Comparison of ENCODE assay signal across 30 cellular contexts in genomic region chr22:47240116-47240515, GRCh38.
"Had no signal": no experiment of that assay in that cellular context is flagged by ENCODE, and none has a peak within 500 bp of the region (broad histone marks: within the 10 kb centered on the region; RNA-seq: fewer than 3 reads in every experiment).

No MANE protein-coding gene starts in this region.

- H3K4me1 ChIP-seq: foreskin keratinocyte, gastrocnemius medialis had no signal

- H3K36me3 ChIP-seq: brain microvascular endothelial cell, gastrocnemius medialis, WERI-Rb-1 had no signal

- H3K4me3 Mint-ChIP-seq: activated B cell treated with CpG ODN at 0.5 μM for 24 hours; activated CD8-positive, alpha-beta T cell treated with anti-CD3 and anti-CD28 coated beads for 36 hours; activated naive CD8-positive, alpha-beta T cell; activated T-cell treated with anti-CD3 and anti-CD28 coated beads, Interleukin-2, amount 50 U/mL, for 4 hours; activated T-helper 17 cell treated with anti-CD3 and anti-CD28 coated beads, Interleukin-2, amount 50 U/mL, for 72 hours; central memory CD8-positive, alpha-beta T cell; dendritic cell treated with granulocyte-macrophage colony-stimulating factor and Interleukin-4, amounts not matched to agents 40 ng/mL and 50 ng/mL, for 4 days; endodermal cell; T-helper 17 cell; T-helper 2 cell treated with Interferon-gamma antibody and Interleukin-4, amounts not matched to agents 5 μg/mL and 100 μg/mL, for 36 hours had no signal

- H3K9me3 ChIP-seq: gastrocnemius medialis had no signal

- H3K4me1 Mint-ChIP-seq: activated B cell treated with CpG ODN at 0.5 μM for 24 hours; activated T-helper 17 cell treated with anti-CD3 and anti-CD28 coated beads, Interleukin-2, amount 50 U/mL, for 72 hours; central memory CD8-positive, alpha-beta T cell; endodermal cell; T-helper 17 cell had no signal

- H3K27ac ChIP-seq: brain microvascular endothelial cell, coronary artery, dorsolateral prefrontal cortex, foreskin keratinocyte, gastrocnemius medialis, WERI-Rb-1 had no signal

- DNase-seq: activated B cell treated with CpG ODN at 0.5 μM for 24 hours; activated CD4-positive, alpha-beta T cell treated with anti-CD3 and anti-CD28 coated beads for 48 hours; activated CD4-positive, alpha-beta T cell treated with anti-CD3 and anti-CD28 coated beads, Interleukin-2, amount 50 U/mL, for 1 hour; activated CD4-positive, alpha-beta T cell treated with anti-CD3 and anti-CD28 coated beads, Interleukin-2, amount 50 U/mL, for 48 hours; activated CD8-positive, alpha-beta memory T cell treated with anti-CD3 and anti-CD28 coated beads for 24 hours; activated CD8-positive, alpha-beta T cell treated with anti-CD3 and anti-CD28 coated beads for 36 hours; activated effector memory CD4-positive, alpha-beta T cell treated with Interleukin-2 at 50 U/mL for 16 hours; activated gamma-delta T cell treated with Interleukin-2 at 50 U/mL for 16 hours; activated naive CD4-positive, alpha-beta T cell treated with anti-CD3 and anti-CD28 coated beads, Interleukin-2, amount 50 U/mL, for 16 hours; activated naive CD4-positive, alpha-beta T cell treated with Interleukin-2 at 50 U/mL for 16 hours; activated T-cell treated with anti-CD3 and anti-CD28 coated beads, Interleukin-2, amount 50 U/mL, for 4 hours; amniotic stem cell; anterior cingulate cortex; brain microvascular endothelial cell; dorsolateral prefrontal cortex; effector memory CD4-positive, alpha-beta T cell; endodermal cell; foreskin keratinocyte; gastrocnemius medialis; glutamatergic neuron; T-helper 1 cell; T-helper 17 cell; T1000; WERI-Rb-1 had no signal

- H3K9me3 Mint-ChIP-seq: activated B cell treated with CpG ODN at 0.5 μM for 24 hours; activated CD8-positive, alpha-beta T cell treated with anti-CD3 and anti-CD28 coated beads for 36 hours; activated T-cell treated with anti-CD3 and anti-CD28 coated beads, Interleukin-2, amount 50 U/mL, for 4 hours; central memory CD8-positive, alpha-beta T cell; T-helper 2 cell treated with Interferon-gamma antibody and Interleukin-4, amounts not matched to agents 5 μg/mL and 100 μg/mL, for 36 hours had no signal

- H3K4me3 ChIP-seq: coronary artery, dorsolateral prefrontal cortex, gastrocnemius medialis had no signal

- H3K36me3 Mint-ChIP-seq: activated naive CD8-positive, alpha-beta T cell had no signal

- H3K27ac Mint-ChIP-seq: activated B cell treated with CpG ODN at 0.5 μM for 24 hours; activated CD8-positive, alpha-beta T cell treated with anti-CD3 and anti-CD28 coated beads for 36 hours; activated naive CD8-positive, alpha-beta T cell; activated T-helper 17 cell treated with anti-CD3 and anti-CD28 coated beads, Interleukin-2, amount 50 U/mL, for 72 hours; dendritic cell treated with granulocyte-macrophage colony-stimulating factor and Interleukin-4, amounts not matched to agents 40 ng/mL and 50 ng/mL, for 4 days; endodermal cell; T-helper 17 cell; T-helper 2 cell treated with Interferon-gamma antibody and Interleukin-4, amounts not matched to agents 5 μg/mL and 100 μg/mL, for 36 hours had no signal

- H3K27me3 ChIP-seq: brain microvascular endothelial cell, dorsolateral prefrontal cortex, foreskin keratinocyte, gastrocnemius medialis had no signal
